1 cellular context compared by ENCODE assay signal in genomic region chr11:74429205-74429604, GRCh38.
TF ChIP-seq lines count a peak whose summit lies in the region.

No MANE protein-coding gene starts in this region.

TF ChIP-seq in K562, 482 proteins besides CTCF, POLR2A, EP300 and RAD21:
- no peak for TF ChIP-seq NFE2L1 (tag; IDR thresholded peaks at IDR 0.05; ENCODE audit: borderline replicate concordance, low read depth)
- peak; percentile 46 for TF ChIP-seq MEIS2 (IDR thresholded peaks at IDR 0.05; ENCODE audit: partially characterized antibody)
- TF ChIP-seq PKNOX1 (IDR thresholded peaks at IDR 0.05), result peak; percentile 45
- no peak for TF ChIP-seq SRF (CRISPR knock-in tag; IDR thresholded peaks at IDR 0.05)
- no peak for TF ChIP-seq PBX2 (CRISPR knock-in tag; IDR thresholded peaks at IDR 0.05; ENCODE audit: low read depth)
- TF ChIP-seq PBX2 (tag; conservative IDR thresholded peaks at IDR 0.05; ENCODE audit: low read depth), result peak; percentile 46; the same call in 1 of the 2 replicates
- TF ChIP-seq CTCFL (IDR thresholded peaks at IDR 0.05; ENCODE audit: borderline replicate concordance, insufficient read depth, low read depth, low read length, poor library complexity, severe bottlenecking), result no peak
